In genomic region chr16:24834459-24835335, GRCh38 we compare ENCODE assay signal across 8 cellular contexts. TPM values are rescaled to one million over a fixed set of nuclear protein-coding genes. Genes with fewer than 3 reads are reported as not detected.
DNase-seq lines count a peak whose midpoint lies in the region; ATAC-seq, FAIRE-seq and TF ChIP-seq lines count a peak whose summit lies in the region.

No MANE protein-coding gene starts in this region.

- no peak for FAIRE-seq in small intestine (lab: Jason Lieb, UNC)

- DNase-seq in AG09309 (ENCODE audit: low read depth) (no peak), GM13977 (ENCODE audit: low spot score) (peak; percentile 49), PC-9 (peak in 1 of 2 experiments; percentile 56), fibroblast of peridontal ligament (ENCODE audit: extremely low read depth) (peak; percentile 57), small intestine (peak; percentile 88)
- no peak for DNase-seq in effector CD4-positive, alpha-beta T cell
- DNase-seq in naive thymus-derived CD8-positive, alpha-beta T cell = no peak

- H3K27ac ChIP-seq in PC-9 (no peak overlapping the region), small intestine (ENCODE audit: low read depth in 1 of 2, low read length in 1 of 2) (no peak overlapping the region)

- no peaks in the 10 kb centered on the region for H3K9me3 ChIP-seq in PC-9 (ENCODE audit: insufficient read depth, low read depth)
- no peaks in the 10 kb centered on the region for H3K9me3 ChIP-seq in small intestine (ENCODE audit: control insufficient read depth, low read depth)

- intact Hi-C loops in PC-9 (cut with micrococcal nuclease; ENCODE audit: unreplicated experiment) = loop anchor here (1.0 to 10.0 kb wide), 4 partner anchors 70 to 390 kb away; no protein-coding TSS in a partner anchor

- no peak overlapping the region for H2AFZ ChIP-seq in PC-9

- no peaks in the 10 kb centered on the region for H3K79me2 ChIP-seq in PC-9 (ENCODE audit: low read depth)

- no peak overlapping the region for H3K4me2 ChIP-seq in PC-9

- H3K27me3 ChIP-seq in PC-9 (ENCODE audit: insufficient read depth, low read depth) (no peaks in the 10 kb centered on the region), small intestine (ENCODE audit: control insufficient read depth in 2 of 2, insufficient read depth in 2 of 2, low read length in 2 of 2) (no peaks in the 10 kb centered on the region)

- H3K27ac Mint-ChIP-seq in naive thymus-derived CD8-positive, alpha-beta T cell = no peak overlapping the region

- no peaks in the 10 kb centered on the region for H4K20me1 ChIP-seq in PC-9 (ENCODE audit: insufficient read depth)

- H3K4me3 ChIP-seq in AG09309 (ENCODE audit: control insufficient read depth, low read depth, low read length) = no peak overlapping the region
- no peak overlapping the region for H3K4me3 ChIP-seq in PC-9
- H3K4me3 ChIP-seq in small intestine (ENCODE audit: low read depth in 1 of 2, low read length in 2 of 2) = no peak overlapping the region

- H3K4me3 Mint-ChIP-seq in naive thymus-derived CD8-positive, alpha-beta T cell = no peak overlapping the region

- BruUV-seq in PC-9 (replicated peaks; lab: Mats Ljungman, UMichigan) = no TSS peak

- ATAC-seq in naive thymus-derived CD8-positive, alpha-beta T cell = no peak
- no peak for ATAC-seq in GM21381 (IDR thresholded peaks at IDR 0.05; ENCODE audit: unreplicated experiment)

- H3K36me3 Mint-ChIP-seq in naive thymus-derived CD8-positive, alpha-beta T cell = peaks cover 0 to 24% (median 11%) of the 10 kb centered on the region in 3 donors

- H3K9me3 Mint-ChIP-seq in naive thymus-derived CD8-positive, alpha-beta T cell = no peaks in the 10 kb centered on the region

- H3K9me2 ChIP-seq in PC-9 (ENCODE audit: insufficient read depth) = no peaks in the 10 kb centered on the region

- H3K36me3 ChIP-seq in PC-9 (ENCODE audit: low read depth) (no peaks in the 10 kb centered on the region), small intestine (ENCODE audit: control insufficient read depth in 2 of 2, insufficient read depth in 2 of 2, low read length in 2 of 2) (peaks cover 0 to 3% of the 10 kb centered on the region in 2 donors)

- TF ChIP-seq CTCF in AG09309 (IDR thresholded peaks at IDR 0.05; ENCODE audit: control insufficient read depth, insufficient read depth, low read depth, low read length, missing control alignments) (peak; percentile 84), GM13977 (IDR thresholded peaks at IDR 0.05; ENCODE audit: extremely low read depth, insufficient read depth, missing control alignments) (peak; percentile 52), PC-9 (conservative IDR thresholded peaks at IDR 0.05) (peak; percentile 52)

- CTCF ChIA-PET in PC-9 (lab: Charles Lee) = interaction anchor here (0.5 to 1.2 kb wide), 4 partner anchors 12 to 239 kb away, joined by 3 to 4 read pairs (median 3); no protein-coding TSS in a partner anchor

- H3K27me3 Mint-ChIP-seq in naive thymus-derived CD8-positive, alpha-beta T cell = no peaks in the 10 kb centered on the region

- in situ Hi-C loops in GM13977 (cut with MboI; ENCODE audit: low pct_unique_long_range_greater_than_20kb, low sequenced_read_pairs, unreplicated experiment) = no loop called here

- no peaks in the 10 kb centered on the region for H3K4me1 Mint-ChIP-seq in naive thymus-derived CD8-positive, alpha-beta T cell

- peaks cover 13% of the 10 kb centered on the region for H3K4me1 ChIP-seq in PC-9 (replicated peaks; ENCODE audit: insufficient read depth)
- H3K4me1 ChIP-seq in small intestine (ENCODE audit: control insufficient read depth in 2 of 2, insufficient read depth in 1 of 2, low read depth in 1 of 2, low read length in 1 of 2) = peaks cover 0 to 6% of the 10 kb centered on the region in 2 donors

- WGBS in small intestine, 3 donors = 48 to 63% (median 55%) methylated on average over 7 of the region's 7 CpGs

- POLR2A ChIA-PET in PC-9 (lab: Charles Lee; ENCODE audit: unreplicated experiment) = no interaction called here
- POLR2A ChIA-PET in naive thymus-derived CD8-positive, alpha-beta T cell (lab: Charles Lee) = no interaction called here

- peaks cover 9% of the 10 kb centered on the region; the same call in 1 of the 2 replicates for H3F3A ChIP-seq in PC-9 (ENCODE audit: insufficient read depth, low read depth)

RNA-seq across cellular contexts. Expression of gene SLC5A11, which starts 11.1 kb away (rescaled TPM):
- 3.7 and 5.7 TPM in 2 replicates for total RNA-seq in PC-9 (2021)
- 10 to 100 TPM in 2 of 3 donors, 1 to 10 TPM in 1; 4.5 to 32.4 (median 25.1) TPM for polyA plus RNA-seq in small intestine
- under 1 TPM; 0.22 to 0.68 TPM for total RNA-seq in naive thymus-derived CD8-positive, alpha-beta T cell
- not detected for polyA plus RNA-seq in naive thymus-derived CD8-positive, alpha-beta T cell

Comparison
In these comparisons a context has a peak if more than half of its experiments do, and no peak if none do; other contexts are left out.
1. DNase-seq: peak in GM13977 (single experiment), fibroblast of peridontal ligament (single experiment) and small intestine (single experiment); none in AG09309 (single experiment), effector CD4-positive, alpha-beta T cell (single experiment) and naive thymus-derived CD8-positive, alpha-beta T cell (0 of 10).
2. Peak in every context shown above with its lines, with median percentiles within 50 percentile points of each other: CTCF ChIP-seq.